ENCODE assay signal across 17 cellular contexts in the genomic region with DNA sequence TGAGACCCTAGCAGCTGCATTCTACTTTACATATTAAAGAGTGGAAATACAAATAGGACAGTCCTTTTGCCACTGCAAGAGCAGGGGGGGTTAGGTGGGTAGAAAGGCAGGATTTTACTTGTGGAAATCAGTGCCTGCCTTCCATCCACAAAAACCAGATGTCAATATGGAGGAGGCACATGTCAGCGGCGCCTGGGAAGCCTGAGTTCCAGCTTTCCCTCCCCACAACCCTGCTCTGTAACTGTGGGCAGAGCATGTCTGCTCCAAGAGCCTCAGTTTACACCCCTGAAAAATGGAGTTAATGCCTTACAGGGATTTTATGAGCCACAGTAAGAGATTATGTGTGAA. TPM values are rescaled to one million over a fixed set of nuclear protein-coding genes. Genes with fewer than 3 reads are reported as not detected.
A peak's percentile ranks its signal among the peaks of the same experiment; 100 is the strongest.
DNase-seq lines count a peak whose midpoint lies in the region; ATAC-seq and TF ChIP-seq lines count a peak whose summit lies in the region.
"Had no signal": no experiment of that assay in that cellular context is flagged by ENCODE, and none has a peak within 500 bp of the region (broad histone marks: within the 10 kb centered on the region; RNA-seq: fewer than 3 reads in every experiment).

No MANE protein-coding gene starts in this region.

- no peaks in the 10 kb centered on the region for H4K20me1 ChIP-seq in SK-N-SH (ENCODE audit: insufficient read depth)

- no peaks in the 10 kb centered on the region for H3K9me3 ChIP-seq in SK-N-SH
- H3K9me3 ChIP-seq in iPS-15b (ENCODE audit: control insufficient read depth, insufficient read depth, low read length) = no peaks in the 10 kb centered on the region
- no peaks in the 10 kb centered on the region for H3K9me3 ChIP-seq in skeletal muscle satellite cell (replicated peaks; ENCODE audit: low read length)
- H3K9me3 ChIP-seq in suprapubic skin = no peaks in the 10 kb centered on the region
- H3K9me3 ChIP-seq: gastroesophageal sphincter had no signal

- no peak for TF ChIP-seq EP300 in SK-N-SH (IDR thresholded peaks at IDR 0.05; ENCODE audit: borderline replicate concordance in 1 of 2, low read depth in 1 of 2, low read length in 1 of 2)
- TF ChIP-seq EP300 in suprapubic skin (IDR thresholded peaks at IDR 0.05) = no peak

- no peak overlapping the region for H3K27ac Mint-ChIP-seq in mesothelial cell of epicardium
- H3K27ac Mint-ChIP-seq: activated naive CD8-positive, alpha-beta T cell treated with anti-CD3 and anti-CD28 coated beads, Interleukin-2, amount 50 U/mL, for 24 hours; activated T-helper 17 cell treated with anti-CD3 and anti-CD28 coated beads, Interleukin-2, amount 50 U/mL, for 72 hours; naive thymus-derived CD8-positive, alpha-beta T cell had no signal

- peaks cover 19 to 33% of the 10 kb centered on the region in 2 experiments for H3K4me1 ChIP-seq in SK-N-SH (ENCODE audit: control insufficient read depth in 1 of 2, insufficient read depth in 2 of 2, low read depth in 1 of 2, low read length in 1 of 2)
- H3K4me1 ChIP-seq in iPS-15b (ENCODE audit: control insufficient read depth, insufficient read depth, low read length) = peaks cover 34% of the 10 kb centered on the region
- peaks cover 55% of the 10 kb centered on the region for H3K4me1 ChIP-seq in skeletal muscle satellite cell (ENCODE audit: control insufficient read depth, insufficient read depth, low read length)
- H3K4me1 ChIP-seq in suprapubic skin = peaks cover 4% of the 10 kb centered on the region

- H3K4me2 ChIP-seq in SK-N-SH (peak overlapping the region; percentile 56; the same call in 1 of the 2 replicates), skeletal muscle satellite cell (ENCODE audit: low read length) (peak overlapping the region; percentile 37)

- POLR2A ChIA-PET in SK-N-SH (lab: Yijun Ruan, JAX) = interaction anchor here (0.8 kb wide), 1 partner anchor 16 kb away, joined by 3 read pairs; no protein-coding TSS in a partner anchor

- H3K27me3 ChIP-seq in SK-N-SH (ENCODE audit: insufficient read depth) = no peaks in the 10 kb centered on the region
- no peaks in the 10 kb centered on the region for H3K27me3 ChIP-seq in iPS-15b (ENCODE audit: control insufficient read depth, insufficient read depth, low read length)
- no peaks in the 10 kb centered on the region for H3K27me3 ChIP-seq in skeletal muscle satellite cell (ENCODE audit: control insufficient read depth, insufficient read depth, low read length)
- H3K27me3 ChIP-seq in suprapubic skin = no peaks in the 10 kb centered on the region
- H3K27me3 ChIP-seq: gastroesophageal sphincter had no signal

- WGBS in SK-N-SH (ENCODE audit: low lambda C conversion rate) = 81% methylated on average over 2 of the region's 2 CpGs
- 81% methylated on average over 2 of the region's 2 CpGs for WGBS in suprapubic skin

- peak overlapping the region; percentile 42 for H2AFZ ChIP-seq in SK-N-SH (ENCODE audit: low read depth)

- H3K4me3 ChIP-seq in SK-N-SH (ENCODE audit: low read depth in 2 of 2, low read length in 1 of 2) (no peak overlapping the region), iPS-15b (ENCODE audit: low read depth, low read length) (no peak overlapping the region), skeletal muscle satellite cell (ENCODE audit: low read length) (no peak overlapping the region), suprapubic skin (no peak overlapping the region)
- H3K4me3 ChIP-seq: gastroesophageal sphincter had no signal

- peaks cover 35% of the 10 kb centered on the region for H3F3A ChIP-seq in SK-N-SH (replicated peaks; ENCODE audit: insufficient read depth)

- TF ChIP-seq POLR2A in suprapubic skin (IDR thresholded peaks at IDR 0.05) = no peak

- peak overlapping the region; percentile 62 to 86 for H3K27ac ChIP-seq in SK-N-SH (ENCODE audit: low read depth in 2 of 2, low read length in 1 of 2)
- peak overlapping the region; percentile 57 for H3K27ac ChIP-seq in angular gyrus (ENCODE audit: low read depth, low read length)
- H3K27ac ChIP-seq in suprapubic skin = no peak overlapping the region
- H3K27ac ChIP-seq: 22Rv1, C4-2B, gastroesophageal sphincter had no signal

- H3K4me1 Mint-ChIP-seq in mesothelial cell of epicardium = peaks cover 11% of the 10 kb centered on the region
- H3K4me1 Mint-ChIP-seq: activated naive CD8-positive, alpha-beta T cell treated with anti-CD3 and anti-CD28 coated beads, Interleukin-2, amount 50 U/mL, for 24 hours; activated T-helper 17 cell treated with anti-CD3 and anti-CD28 coated beads, Interleukin-2, amount 50 U/mL, for 72 hours; naive thymus-derived CD8-positive, alpha-beta T cell had no signal

- no peaks in the 10 kb centered on the region for H3K9me2 ChIP-seq in SK-N-SH

- no peaks in the 10 kb centered on the region for H3K79me2 ChIP-seq in SK-N-SH (ENCODE audit: insufficient read depth)

- H3K27me3 Mint-ChIP-seq in mesothelial cell of epicardium (ENCODE audit: low read depth) = no peaks in the 10 kb centered on the region
- H3K27me3 Mint-ChIP-seq: activated naive CD8-positive, alpha-beta T cell treated with anti-CD3 and anti-CD28 coated beads, Interleukin-2, amount 50 U/mL, for 24 hours had no signal

- H3K9me3 Mint-ChIP-seq in mesothelial cell of epicardium = no peaks in the 10 kb centered on the region
- H3K9me3 Mint-ChIP-seq: activated naive CD8-positive, alpha-beta T cell treated with anti-CD3 and anti-CD28 coated beads, Interleukin-2, amount 50 U/mL, for 24 hours; activated T-helper 17 cell treated with anti-CD3 and anti-CD28 coated beads, Interleukin-2, amount 50 U/mL, for 72 hours; naive thymus-derived CD8-positive, alpha-beta T cell had no signal

- TF ChIP-seq RAD21 in SK-N-SH (IDR thresholded peaks at IDR 0.05; ENCODE audit: low read length) = no peak

- DNase-seq in SK-N-SH (peak; percentile 56), suprapubic skin (ENCODE audit: low spot score in 2 of 2) (no peak), mesothelial cell of epicardium (ENCODE audit: low spot score in 2 of 2, unreplicated experiment in 2 of 2) (no peak)
- DNase-seq: activated naive CD8-positive, alpha-beta T cell treated with anti-CD3 and anti-CD28 coated beads, Interleukin-2, amount 50 U/mL, for 24 hours; cerebellar nuclear complex; naive thymus-derived CD8-positive, alpha-beta T cell; stimulated activated CD4-positive, alpha-beta T cell treated with anti-CD3 and anti-CD28 coated beads, Interleukin-15, amount 100 ng/mL, for 24 hours; stimulated activated naive CD4-positive, alpha-beta T cell had no signal

- H3K36me3 ChIP-seq in SK-N-SH (replicated peaks in 1 of 2; ENCODE audit: control insufficient read depth in 1 of 2, insufficient read depth in 2 of 2, low read length in 1 of 2) = no peaks in the 10 kb centered on the region
- peaks cover 3% of the 10 kb centered on the region for H3K36me3 ChIP-seq in iPS-15b (ENCODE audit: control insufficient read depth, insufficient read depth, low read length)
- peaks cover 22% of the 10 kb centered on the region for H3K36me3 ChIP-seq in skeletal muscle satellite cell (ENCODE audit: insufficient read depth, low read length)
- H3K36me3 ChIP-seq in suprapubic skin = peaks cover 15% of the 10 kb centered on the region

- TF ChIP-seq CTCF in SK-N-SH (IDR thresholded peaks at IDR 0.05) (no peak), suprapubic skin (IDR thresholded peaks at IDR 0.05) (no peak), mesothelial cell of epicardium (IDR thresholded peaks at IDR 0.05; ENCODE audit: unreplicated experiment) (no peak)

- H3K9ac ChIP-seq in SK-N-SH = peak overlapping the region; percentile 1; the same call in 1 of the 2 replicates
- peak overlapping the region; percentile 20 for H3K9ac ChIP-seq in iPS-15b (ENCODE audit: low read depth, low read length)
- H3K9ac ChIP-seq in skeletal muscle satellite cell (ENCODE audit: low read depth, low read length) = peak overlapping the region; percentile 60

- no peaks in the 10 kb centered on the region for H3K36me3 Mint-ChIP-seq in mesothelial cell of epicardium
- H3K36me3 Mint-ChIP-seq: naive thymus-derived CD8-positive, alpha-beta T cell had no signal

- no peak for ATAC-seq in SK-N-SH treated with all-trans-retinoic acid at 6 μM for 48 hours
- no peak for ATAC-seq in GM19035 (IDR thresholded peaks at IDR 0.05; ENCODE audit: unreplicated experiment)
- ATAC-seq: activated naive CD8-positive, alpha-beta T cell treated with anti-CD3 and anti-CD28 coated beads, Interleukin-2, amount 50 U/mL, for 24 hours; activated T-helper 17 cell treated with anti-CD3 and anti-CD28 coated beads, Interleukin-2, amount 50 U/mL, for 72 hours; gastroesophageal sphincter; naive thymus-derived CD8-positive, alpha-beta T cell had no signal

- CTCF ChIA-PET in SK-N-SH (lab: Yijun Ruan, JAX) = interaction anchor here (1.7 kb wide), 1 partner anchor 8 kb away, joined by 5 read pairs; no protein-coding TSS in a partner anchor

- H3K4me3 Mint-ChIP-seq in mesothelial cell of epicardium = no peak overlapping the region
- H3K4me3 Mint-ChIP-seq: activated naive CD8-positive, alpha-beta T cell treated with anti-CD3 and anti-CD28 coated beads, Interleukin-2, amount 50 U/mL, for 24 hours; activated T-helper 17 cell treated with anti-CD3 and anti-CD28 coated beads, Interleukin-2, amount 50 U/mL, for 72 hours; naive thymus-derived CD8-positive, alpha-beta T cell had no signal

TF ChIP-seq in SK-N-SH, 30 proteins besides CTCF, POLR2A, EP300 and RAD21:
- TF ChIP-seq FOSL2 (IDR thresholded peaks at IDR 0.05; ENCODE audit: borderline replicate concordance, low read depth) (no peak), EZH2phosphoT487 (IDR thresholded peaks at IDR 0.05; ENCODE audit: borderline replicate concordance, low read depth) (no peak), NRF1 (IDR thresholded peaks at IDR 0.05; ENCODE audit: low read depth, low read length) (no peak), MEF2A (IDR thresholded peaks at IDR 0.05; ENCODE audit: borderline replicate concordance, low read depth) (no peak), GABPA (IDR thresholded peaks at IDR 0.05; ENCODE audit: low read depth) (no peak)
TF ChIP-seq in SK-N-SH: peak in this region for 0.

TF ChIP-seq in SK-N-SH treated with all-trans-retinoic acid at 6 μM for 48 hours, 23 proteins besides CTCF, POLR2A, EP300 and RAD21 (continues in another document):
- no peak for TF ChIP-seq CSRNP3 (CRISPR knock-in tag; IDR thresholded peaks at IDR 0.05)

RNA-seq across cellular contexts. Expression of gene STEAP3, which starts 32.9 kb away (rescaled TPM):
- polyA plus RNA-seq in SK-N-SH (2012; rRNA removed) = 30.6 and 34.3 TPM in 2 replicates
- polyA plus RNA-seq in SK-N-SH (2012; cell fraction: cytosol; rRNA removed) = 14.6 and 22.5 TPM in 2 replicates
- 41.1 and 47.5 TPM in 2 replicates for polyA plus RNA-seq in SK-N-SH (2012; cell fraction: nucleus; rRNA removed)
- total RNA-seq in skeletal muscle satellite cell (2012; rRNA removed) = 69.7 and 93.7 TPM in 2 replicates
- 10 to 100 TPM; 18.3 to 21.7 (median 20.6) TPM for total RNA-seq in suprapubic skin
- 0.89 to 0.94 TPM (median 0.93 TPM) in 3 replicates for total RNA-seq in mesothelial cell of epicardium
- total RNA-seq: naive thymus-derived CD8-positive, alpha-beta T cell had no signal

Comparison
In these comparisons a context has a peak if more than half of its experiments do, and no peak if none do; other contexts are left out.
1. H3K9ac ChIP-seq: peak in every context shown above with its lines; median percentile 60 in skeletal muscle satellite cell; 20 in iPS-15b; 1 in SK-N-SH.